In the genomic region with DNA sequence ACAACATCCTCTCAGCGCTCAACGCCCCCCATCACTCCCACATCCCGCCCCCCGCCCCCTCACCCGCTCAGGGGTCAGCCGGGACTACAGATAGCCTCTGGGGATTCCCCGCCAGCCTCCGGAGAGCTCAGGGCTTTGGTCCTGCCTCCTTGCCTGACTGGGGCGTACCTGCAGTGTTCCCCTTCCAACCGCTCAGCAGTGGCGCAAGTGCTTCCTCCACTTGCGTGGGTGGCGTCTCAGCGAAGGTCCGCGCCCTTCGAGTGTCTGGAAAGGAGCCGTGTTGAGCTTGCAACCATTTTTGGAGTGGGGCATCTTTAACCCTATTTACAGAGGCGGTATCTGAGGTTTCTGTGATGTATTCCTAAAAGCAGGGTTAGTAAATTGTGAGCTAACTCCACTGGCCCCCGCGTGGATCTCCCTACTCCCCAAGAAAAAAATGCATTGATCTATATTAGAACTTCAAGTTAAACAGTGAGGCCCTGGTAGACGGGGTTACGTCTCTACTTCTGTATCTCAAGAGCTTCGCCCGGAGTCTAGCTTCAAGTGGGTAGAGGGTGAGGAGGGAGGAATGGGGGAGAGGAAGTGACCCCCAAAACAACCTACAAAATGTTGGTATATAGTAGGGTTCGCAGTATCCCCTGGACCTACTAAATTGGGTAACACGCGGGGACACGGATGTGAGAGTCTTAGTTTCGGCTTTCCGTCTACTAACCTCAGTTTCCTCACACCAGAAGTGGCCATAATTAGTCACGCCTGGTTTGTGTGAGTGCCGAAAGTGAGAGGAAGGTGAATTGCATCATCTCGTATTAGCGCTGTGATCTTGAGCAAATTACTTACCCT, we compare ENCODE assay signal across 10 cellular contexts. TPM values are rescaled to one million over a fixed set of nuclear protein-coding genes. Genes with fewer than 3 reads are reported as not detected.
A peak's percentile ranks its signal among the peaks of the same experiment; 100 is the strongest.
DNase-seq lines count a peak whose midpoint lies in the region; ATAC-seq, FAIRE-seq and TF ChIP-seq lines count a peak whose summit lies in the region.
"Had no signal": no experiment of that assay in that cellular context is flagged by ENCODE, and none has a peak within 500 bp of the region (broad histone marks: within the 10 kb centered on the region; RNA-seq: fewer than 3 reads in every experiment).

No MANE protein-coding gene starts in this region.

- RAD21 ChIA-PET in GM12878 (lab: Charles Lee; ENCODE audit: unreplicated experiment): interaction anchor here (0.6 to 1.3 kb wide), 4 partner anchors 45 to 104 kb away, joined by 3 read pairs; no protein-coding TSS in a partner anchor

- peak; percentile 95 for FAIRE-seq in GM12878 (lab: Jason Lieb, UNC)

- TF ChIP-seq RAD21 in GM12878 (IDR thresholded peaks at IDR 0.05; ENCODE audit: insufficient read depth, low read depth, low read length): no peak

- no peaks in the 10 kb centered on the region for H3K79me2 ChIP-seq in GM12878 (ENCODE audit: control insufficient read depth, insufficient read depth, low read length)

- intact Hi-C loops in GM12878 (cut with micrococcal nuclease; ENCODE audit: unreplicated experiment): loop anchor here (5.0 kb wide), 1 partner anchor 601 kb away; no protein-coding TSS in a partner anchor

- peaks cover 5 to 7% of the 10 kb centered on the region in 2 experiments for H3K27me3 ChIP-seq in GM12878 (replicated peaks in 1 of 2; ENCODE audit: control insufficient read depth in 2 of 2, insufficient read depth in 2 of 2, low read length in 1 of 2)
- no peaks in the 10 kb centered on the region for H3K27me3 ChIP-seq in HAP-1 (ENCODE audit: low read depth)

- WGBS in GM12878 (ENCODE audit: insufficient coverage, insufficient replicate concordance, low lambda C conversion rate, missing lambda C conversion rate): under 1% methylated on average over 35 of the region's 35 CpGs

- H3K4me3 ChIP-seq in GM12878: peak overlapping the region; percentile 53; the same call in 1 of the 2 replicates
- no peak overlapping the region for H3K4me3 ChIP-seq in HAP-1

- no peak for TF ChIP-seq EP300 in GM12878 (IDR thresholded peaks at IDR 0.05; ENCODE audit: borderline replicate concordance in 1 of 2, control insufficient read depth in 1 of 2, low read depth in 2 of 2, low read length in 2 of 2)

- DNase-seq in DMS53 (lab: John Stamatoyannopoulos, UW) (peak; percentile 60), DMS53 treated with DMSO at 0.1 percent for 48 hours (lab: John Stamatoyannopoulos, UW; ENCODE audit: unreplicated experiment) (no peak), GM12878 (ENCODE audit: low read depth, low spot score) (peak; percentile 56), Ammon's horn (ENCODE audit: low spot score) (no peak), HAP-1 (ENCODE audit: low spot score in 2 of 2) (no peak), SK-N-DZ (ENCODE audit: low spot score) (no peak)

- H3K27ac ChIP-seq in GM12878 (ENCODE audit: control insufficient read depth, insufficient read depth): no peak overlapping the region
- H3K27ac ChIP-seq: 22Rv1 had no signal

- CTCF ChIA-PET in GM12878 (lab: Yijun Ruan, JAX): interaction anchor here (0.6 to 1.0 kb wide), 3 partner anchors 21 to 129 kb away, joined by 3 to 4 read pairs (median 3); no protein-coding TSS in a partner anchor

- no peaks in the 10 kb centered on the region for H4K20me1 ChIP-seq in GM12878 (ENCODE audit: control insufficient read depth, insufficient read depth)

- no peak for TF ChIP-seq CTCF in GM12878 (IDR thresholded peaks at IDR 0.05 in 2 of 3, conservative IDR thresholded peaks at IDR 0.05 in 1 of 3; ENCODE audit: control insufficient read depth in 2 of 3, extremely low read depth in 1 of 3, insufficient read depth in 1 of 3, low read depth in 3 of 3, low read length in 3 of 3)

- POLR2A ChIA-PET in GM12878 (lab: Charles Lee): interaction anchor here (1.2 kb wide), 1 partner anchor 47 kb away, joined by 3 read pairs; no protein-coding TSS in a partner anchor

- in situ Hi-C loops in GM12878 (cut with MboI): loop anchor here (25.0 kb wide), 1 partner anchor 1766 kb away; no protein-coding TSS in a partner anchor
- in situ Hi-C loops in HAP-1 (cut with MboI; ENCODE audit: low sequenced_read_pairs): no loop called here

- SMC1A ChIA-PET in GM12878 (lab: Charles Lee; ENCODE audit: uncharacterized antibody, unreplicated experiment): interaction anchor here (0.6 kb wide), 1 partner anchor 647 kb away, joined by 3 read pairs; no protein-coding TSS in a partner anchor

- H3K9me3 ChIP-seq in GM12878 (replicated peaks; ENCODE audit: control insufficient read depth, insufficient read depth, low read length) (peaks cover 10% of the 10 kb centered on the region), HAP-1 (no peaks in the 10 kb centered on the region; the same call in 1 of the 2 replicates)

- ATAC-seq in GM21528 (IDR thresholded peaks at IDR 0.05; ENCODE audit: low FRiP score, unreplicated experiment) (peak; percentile 88), HG03575 (IDR thresholded peaks at IDR 0.05; ENCODE audit: extremely low read depth, insufficient number of reproducible peaks, low FRiP score, unreplicated experiment) (peak; percentile 69), GM12878 (peak; percentile 87)
- ATAC-seq: Panc1 had no signal

- no peak overlapping the region for H2AFZ ChIP-seq in GM12878 (ENCODE audit: control insufficient read depth, low read depth, low read length)

- no TSS peak for BruUV-seq in GM12878 (replicated peaks; lab: Mats Ljungman, UMichigan)

- no peaks in the 10 kb centered on the region for H3K36me3 ChIP-seq in GM12878 (ENCODE audit: control insufficient read depth in 2 of 2, insufficient read depth in 2 of 2, low read length in 1 of 2)
- H3K36me3 ChIP-seq in HAP-1 (replicated peaks): no peaks in the 10 kb centered on the region

- H3K9ac ChIP-seq in GM12878 (ENCODE audit: control insufficient read depth, insufficient read depth, low read length): no peak overlapping the region

- H3K4me1 ChIP-seq in GM12878 (ENCODE audit: control insufficient read depth, insufficient read depth, low read length): peaks cover 14% of the 10 kb centered on the region
- no peaks in the 10 kb centered on the region for H3K4me1 ChIP-seq in HAP-1

- TF ChIP-seq POLR2A in GM12878 (IDR thresholded peaks at IDR 0.05; ENCODE audit: low read depth, low read length): no peak

- H3K4me2 ChIP-seq in GM12878 (ENCODE audit: control insufficient read depth, insufficient read depth): peak overlapping the region; percentile 78

TF ChIP-seq in GM12878, 131 proteins besides CTCF, POLR2A, EP300 and RAD21 (continues in another document):
- TF ChIP-seq EGR1 (IDR thresholded peaks at IDR 0.05; ENCODE audit: borderline replicate concordance in 1 of 2, low read depth in 2 of 2, low read length in 2 of 2) (peak in 1 of 2 experiments; percentile 88; a peak in 2 of 3 replicates), USF1 (IDR thresholded peaks at IDR 0.05; ENCODE audit: borderline replicate concordance, extremely low read length, insufficient read depth, low read depth, low read length) (no peak), RCOR1 (conservative IDR thresholded peaks at IDR 0.05; ENCODE audit: low read depth, low read length) (no peak)

RNA-seq across cellular contexts. Expression of gene NKX3-2, which starts 16.1 kb away (rescaled TPM):
- total RNA-seq in GM12878 (2013; cell fraction: nucleolus; rRNA removed): not detected in 2 replicates
- total RNA-seq in GM12878 (2014; rRNA removed) (not detected in 2 replicates), GM12878 (2014; rRNA removed; fragmentation: Illumina TruSeq; extraction: Trizol) (not detected in 2 replicates), GM12878 (2021) (not detected in 2 replicates)
- not detected for polyA plus RNA-seq in GM12878 (2011; ENCODE audit: low read depth)
- polyA plus RNA-seq in GM12878 (2011; rRNA removed) (not detected in 2 replicates), GM12878 (2014; fragmentation: Illumina TruSeq; extraction: Trizol) (not detected in 2 replicates), GM12878 (2014; fragmentation: Nextera tagmentation; extraction: Ambion mirVana) (not detected), GM12878 (2014; rRNA removed) (0.10 TPM in 1 of 2 replicates, not detected in the other), GM12878 (2016; fragmentation: Nextera tagmentation; extraction: Ambion mirVana) (not detected)
- not detected in 2 replicates for polyA plus RNA-seq in GM12878 (2011; cell fraction: cytosol; rRNA removed)
- not detected in 2 replicates for polyA plus RNA-seq in GM12878 (2011; cell fraction: nucleus; rRNA removed)
- polyA plus RNA-seq in GM12878 (2012): not detected in 2 replicates
- not detected in 2 replicates for polyA minus RNA-seq in GM12878 (2011; rRNA and poly(A)+ RNA removed)
- not detected in 2 replicates for polyA minus RNA-seq in GM12878 (2011; cell fraction: cytosol; rRNA and poly(A)+ RNA removed)
- polyA minus RNA-seq in GM12878 (2011; cell fraction: nucleus; rRNA and poly(A)+ RNA removed): not detected in 2 replicates
- polyA plus RNA-seq in SK-N-DZ (2014; cell fraction: cytosol; rRNA removed): 0.29 TPM in 1 of 2 replicates, not detected in the other
- 0.34 TPM in 1 of 2 replicates, not detected in the other for polyA plus RNA-seq in SK-N-DZ (2014; cell fraction: nucleus; rRNA removed)

RNA-seq across cellular contexts. Expression of gene RAB28, which starts 44.1 kb away (rescaled TPM):
- total RNA-seq in GM12878 (2013; cell fraction: nucleolus; rRNA removed): 24.0 and 28.0 TPM in 2 replicates
- total RNA-seq in GM12878 (2014; rRNA removed) (12.2 and 16.9 TPM in 2 replicates), GM12878 (2014; rRNA removed; fragmentation: Illumina TruSeq; extraction: Trizol) (18.6 and 21.6 TPM in 2 replicates), GM12878 (2021) (12.2 and 13.2 TPM in 2 replicates)
- 8.5 TPM for polyA plus RNA-seq in GM12878 (2011; ENCODE audit: low read depth)
- polyA plus RNA-seq in GM12878 (2011; rRNA removed) (29.3 and 42.7 TPM in 2 replicates), GM12878 (2014; fragmentation: Illumina TruSeq; extraction: Trizol) (20.0 and 25.9 TPM in 2 replicates), GM12878 (2014; fragmentation: Nextera tagmentation; extraction: Ambion mirVana) (10 to 100 TPM in 1 of 2 experiments, 1 to 10 TPM in 1; 5.8 to 10.6 TPM), GM12878 (2014; rRNA removed) (12.8 and 15.1 TPM in 2 replicates), GM12878 (2016; fragmentation: Nextera tagmentation; extraction: Ambion mirVana) (10 to 100 TPM; 25.2 to 27.8 TPM)
- polyA plus RNA-seq in GM12878 (2011; cell fraction: cytosol; rRNA removed): 11.2 and 15.6 TPM in 2 replicates
- polyA plus RNA-seq in GM12878 (2011; cell fraction: nucleus; rRNA removed): 12.9 and 14.0 TPM in 2 replicates
- 9.7 and 13.7 TPM in 2 replicates for polyA plus RNA-seq in GM12878 (2012)
- 11.0 and 12.4 TPM in 2 replicates for polyA minus RNA-seq in GM12878 (2011; rRNA and poly(A)+ RNA removed)
- 3.2 and 4.8 TPM in 2 replicates for polyA minus RNA-seq in GM12878 (2011; cell fraction: cytosol; rRNA and poly(A)+ RNA removed)
- polyA minus RNA-seq in GM12878 (2011; cell fraction: nucleus; rRNA and poly(A)+ RNA removed): 18.9 and 29.9 TPM in 2 replicates
- polyA plus RNA-seq in SK-N-DZ (2014; cell fraction: cytosol; rRNA removed): 21.3 and 22.6 TPM in 2 replicates
- 19.3 and 22.1 TPM in 2 replicates for polyA plus RNA-seq in SK-N-DZ (2014; cell fraction: nucleus; rRNA removed)

Comparison
In these comparisons a context has a peak if more than half of its experiments do, and no peak if none do; other contexts are left out.
1. DNase-seq: peak in DMS53 (single experiment) and GM12878 (single experiment); none in DMS53 treated with DMSO at 0.1 percent for 48 hours (single experiment), Ammon's horn (single experiment), HAP-1 (0 of 2) and SK-N-DZ (single experiment).
2. Peak in every context shown above with its lines, with median percentiles within 50 percentile points of each other: ATAC-seq.